18 cellular contexts compared by ENCODE assay signal in the genomic region with DNA sequence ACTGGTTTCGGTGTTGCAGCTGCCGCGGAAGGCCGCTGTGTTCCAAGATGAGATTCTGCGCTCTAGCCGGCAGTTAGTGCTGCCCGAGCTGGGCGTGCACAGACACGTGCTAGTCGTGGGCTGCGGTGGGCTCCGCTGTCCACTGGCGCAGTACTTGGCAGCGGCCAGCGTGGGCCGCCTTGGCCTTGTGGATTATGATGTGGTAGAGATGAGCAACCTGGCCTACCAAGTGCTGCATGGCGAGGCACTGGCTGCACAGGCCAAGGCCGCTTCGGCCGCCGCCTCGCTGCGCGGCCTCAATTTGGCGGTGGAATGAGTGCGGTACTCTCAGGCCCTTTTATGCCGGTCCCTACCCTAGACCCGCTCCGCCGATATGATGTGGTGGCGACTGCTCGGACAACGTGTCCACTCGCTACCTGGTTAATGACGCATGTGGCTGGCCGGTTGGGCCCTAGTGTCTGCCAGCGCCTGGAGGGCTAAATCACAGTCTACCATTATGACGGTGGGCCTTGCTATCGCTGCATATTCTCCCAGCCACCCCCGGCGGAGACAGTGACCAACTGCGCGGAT. TPM values are rescaled to one million over a fixed set of nuclear protein-coding genes. Genes with fewer than 3 reads are reported as not detected.
"Had no signal": no experiment of that assay in that cellular context is flagged by ENCODE, and none has a peak within 500 bp of the region (broad histone marks: within the 10 kb centered on the region; RNA-seq: fewer than 3 reads in every experiment).

No MANE protein-coding gene starts in this region.

- H3K27ac ChIP-seq: coronary artery, heart left ventricle, neutrophil, psoas muscle, thyroid gland, uterus had no signal

- H3K4me3 ChIP-seq: coronary artery, heart left ventricle, psoas muscle, thyroid gland, uterus had no signal

- H3K27ac Mint-ChIP-seq: naive thymus-derived CD4-positive, alpha-beta T cell; nephron progenitor cell; type B pancreatic cell had no signal

- H3K27me3 ChIP-seq: heart left ventricle, thyroid gland, uterus had no signal

- H3K36me3 ChIP-seq: heart left ventricle, neutrophil, thyroid gland, uterus had no signal

- H3K4me3 Mint-ChIP-seq: nephron progenitor cell, type B pancreatic cell had no signal

- DNase-seq: effector CD4-positive, alpha-beta T cell; foreskin melanocyte; heart left ventricle; hippocampal formation; mammary epithelial cell; naive thymus-derived CD4-positive, alpha-beta T cell; nephron progenitor cell; psoas muscle; small intestine; stimulated activated CD4-positive, alpha-beta T cell treated with anti-CD3 and anti-CD28 coated beads, Interleukin-12 subunit alpha, Interleukin-12 subunit beta, amount 100 ng/mL, for 4 hours; stimulated activated naive CD4-positive, alpha-beta T cell treated with Interleukin-2 at 50 U/mL for 16 hours; thyroid gland; uterus had no signal

- H3K4me1 ChIP-seq: heart left ventricle, psoas muscle, thyroid gland, uterus had no signal

- ATAC-seq: heart left ventricle; naive thymus-derived CD4-positive, alpha-beta T cell; psoas muscle had no signal

- H3K9me3 ChIP-seq: neutrophil, psoas muscle, thyroid gland, uterus had no signal

- H3K36me3 Mint-ChIP-seq: type B pancreatic cell had no signal

- H3K4me1 Mint-ChIP-seq: nephron progenitor cell had no signal

RNA-seq across cellular contexts. Expression of a gene that starts 51.9 kb away (rescaled TPM):
- total RNA-seq: mesenteric fat pad; naive thymus-derived CD4-positive, alpha-beta T cell; psoas muscle had no signal
- polyA plus RNA-seq: heart left ventricle; liver; naive thymus-derived CD4-positive, alpha-beta T cell had no signal
